Comparison of ENCODE assay signal across 7 cellular contexts in the genomic region with DNA sequence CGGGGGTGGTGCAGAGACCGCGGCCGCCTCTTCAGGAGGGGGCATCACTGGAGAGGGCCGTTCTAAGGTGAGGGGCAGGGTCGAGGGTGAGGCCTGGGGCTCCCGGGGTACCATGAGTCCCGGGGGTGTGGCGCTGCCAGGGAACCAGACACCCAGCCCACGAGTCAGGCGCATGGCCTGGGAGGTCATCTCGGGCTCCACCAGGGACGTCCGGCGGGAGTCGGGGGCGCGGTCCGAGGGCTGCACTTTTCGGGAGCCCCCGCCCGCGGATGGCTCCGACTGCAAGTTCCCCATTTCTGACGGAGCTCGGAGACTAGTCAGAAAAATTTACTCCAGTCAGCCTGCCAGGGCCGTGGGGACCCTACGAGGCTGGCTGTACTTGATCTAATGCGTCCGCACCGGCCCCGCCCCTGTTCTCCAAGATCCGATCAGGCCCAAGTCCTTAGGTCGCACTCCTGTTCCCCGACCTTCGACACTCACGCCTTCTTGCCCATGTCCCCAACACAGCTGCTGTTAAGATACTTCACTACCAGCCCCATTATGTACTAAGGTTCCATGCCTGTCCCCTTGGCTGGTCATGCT. TPM values are rescaled to one million over a fixed set of nuclear protein-coding genes. Genes with fewer than 3 reads are reported as not detected.
DNase-seq lines count a peak whose midpoint lies in the region; ATAC-seq lines count a peak whose summit lies in the region.
"Had no signal": no experiment of that assay in that cellular context is flagged by ENCODE, and none has a peak within 500 bp of the region (broad histone marks: within the 10 kb centered on the region; RNA-seq: fewer than 3 reads in every experiment).

No MANE protein-coding gene starts in this region.

- peaks cover 11% of the 10 kb centered on the region for H3K4me1 Mint-ChIP-seq in activated naive CD8-positive, alpha-beta T cell treated with anti-CD3 and anti-CD28 coated beads, Interleukin-2, amount 10 ng/mL, durations not matched to agents 7 days and 5 days
- H3K4me1 Mint-ChIP-seq in naive B cell = peaks cover 13 to 25% (median 14%) of the 10 kb centered on the region in 3 donors

- peaks cover 17% of the 10 kb centered on the region for H3K36me3 Mint-ChIP-seq in activated naive CD8-positive, alpha-beta T cell treated with anti-CD3 and anti-CD28 coated beads, Interleukin-2, amount 10 ng/mL, durations not matched to agents 7 days and 5 days
- peaks cover 7 to 31% of the 10 kb centered on the region in 2 donors for H3K36me3 Mint-ChIP-seq in naive B cell

- POLR2A ChIA-PET in activated naive CD8-positive, alpha-beta T cell treated with anti-CD3 and anti-CD28 coated beads, Interleukin-2, amount 10 ng/mL, durations not matched to agents 7 days and 5 days (lab: Charles Lee) = interaction anchor here (0.9 to 2.1 kb wide), 8 partner anchors 9 to 445 kb away, joined by 3 to 18 read pairs (median 4); a partner anchor contains a TSS

- peaks cover 36% of the 10 kb centered on the region for H3K27me3 Mint-ChIP-seq in activated naive CD8-positive, alpha-beta T cell treated with anti-CD3 and anti-CD28 coated beads, Interleukin-2, amount 10 ng/mL, durations not matched to agents 7 days and 5 days
- peaks cover 26 to 46% (median 32%) of the 10 kb centered on the region in 3 donors for H3K27me3 Mint-ChIP-seq in naive B cell

- no peaks in the 10 kb centered on the region for H3K9me3 Mint-ChIP-seq in activated naive CD8-positive, alpha-beta T cell treated with anti-CD3 and anti-CD28 coated beads, Interleukin-2, amount 10 ng/mL, durations not matched to agents 7 days and 5 days
- H3K9me3 Mint-ChIP-seq in naive B cell = peaks cover 0 to 3% (median 0%) of the 10 kb centered on the region in 7 donors

- peak; percentile 7 for ATAC-seq in GM21723 (IDR thresholded peaks at IDR 0.05; ENCODE audit: unreplicated experiment)
- no peak for ATAC-seq in activated naive CD8-positive, alpha-beta T cell treated with anti-CD3 and anti-CD28 coated beads, Interleukin-2, amount 10 ng/mL, durations not matched to agents 7 days and 5 days (ENCODE audit: low read depth)
- peak; percentile 26 to 32 for ATAC-seq in naive B cell (ENCODE audit: low read depth in 2 of 2)
- ATAC-seq in HG02970 (IDR thresholded peaks at IDR 0.05; ENCODE audit: low FRiP score, unreplicated experiment) = no peak
- no peak for ATAC-seq in GM18520 (IDR thresholded peaks at IDR 0.05; ENCODE audit: unreplicated experiment)

- no peak overlapping the region for H3K27ac Mint-ChIP-seq in activated naive CD8-positive, alpha-beta T cell treated with anti-CD3 and anti-CD28 coated beads, Interleukin-2, amount 10 ng/mL, durations not matched to agents 7 days and 5 days
- peak overlapping the region in 5 of 6 donors; percentile 50 to 90 (median 73) for H3K27ac Mint-ChIP-seq in naive B cell

- H3K4me3 Mint-ChIP-seq in activated naive CD8-positive, alpha-beta T cell treated with anti-CD3 and anti-CD28 coated beads, Interleukin-2, amount 10 ng/mL, durations not matched to agents 7 days and 5 days = peak overlapping the region; percentile 93
- H3K4me3 Mint-ChIP-seq in naive B cell = peak overlapping the region; percentile 82 to 96 (median 89)

- no peak for DNase-seq in activated naive CD8-positive, alpha-beta T cell treated with anti-CD3 and anti-CD28 coated beads, Interleukin-2, amount 10 ng/mL, durations not matched to agents 7 days and 5 days
- DNase-seq in naive B cell (peak; percentile 31), HPDE6-E6E7 (ENCODE audit: extremely low spot score) (no peak)

RNA-seq across cellular contexts. Expression of a gene that starts 0.8 kb away (rescaled TPM):
- total RNA-seq in activated naive CD8-positive, alpha-beta T cell treated with anti-CD3 and anti-CD28 coated beads, Interleukin-2, amount 10 ng/mL, durations not matched to agents 7 days and 5 days = not detected
- polyA plus RNA-seq in naive B cell (ENCODE audit: low read depth in 6 of 6) = not detected

RNA-seq across cellular contexts. Expression of a gene that starts 1.4 kb away (rescaled TPM):
- total RNA-seq in activated naive CD8-positive, alpha-beta T cell treated with anti-CD3 and anti-CD28 coated beads, Interleukin-2, amount 10 ng/mL, durations not matched to agents 7 days and 5 days = 1 to 10 TPM; 1.8 to 2.6 TPM
- not detected for polyA plus RNA-seq in naive B cell (ENCODE audit: low read depth in 6 of 6)

RNA-seq across cellular contexts. Expression of a gene that starts 12.7 kb away (rescaled TPM):
- 100 to 1,000 TPM; 127 to 131 TPM for total RNA-seq in activated naive CD8-positive, alpha-beta T cell treated with anti-CD3 and anti-CD28 coated beads, Interleukin-2, amount 10 ng/mL, durations not matched to agents 7 days and 5 days
- 100 to 1,000 TPM; 150 to 193 (median 155) TPM for polyA plus RNA-seq in naive B cell (ENCODE audit: low read depth in 6 of 6)

RNA-seq across cellular contexts. Expression of a gene that starts 15.8 kb away (rescaled TPM):
- 10 to 100 TPM; 32.5 to 37.7 TPM for total RNA-seq in activated naive CD8-positive, alpha-beta T cell treated with anti-CD3 and anti-CD28 coated beads, Interleukin-2, amount 10 ng/mL, durations not matched to agents 7 days and 5 days
- polyA plus RNA-seq in naive B cell (ENCODE audit: low read depth in 6 of 6) = 10 to 100 TPM in 5 of 6 donors, 1 to 10 TPM in 1; 3.6 to 23.8 (median 14.2) TPM

RNA-seq across cellular contexts. Expression of a gene that starts 39.0 kb away (rescaled TPM):
- total RNA-seq in activated naive CD8-positive, alpha-beta T cell treated with anti-CD3 and anti-CD28 coated beads, Interleukin-2, amount 10 ng/mL, durations not matched to agents 7 days and 5 days = under 1 TPM; 0.31 to 0.80 TPM
- under 1 TPM in 3 of 6 donors, not detected in 3; 0.27 to 0.60 (median 0.30) TPM for polyA plus RNA-seq in naive B cell (ENCODE audit: low read depth in 6 of 6)
- total RNA-seq: RPMI7951 had no signal

Comparison
In these comparisons a context has a peak if more than half of its experiments do, and no peak if none do; other contexts are left out.
1. ATAC-seq: peak in GM21723 (single experiment) and naive B cell (2 of 2); none in activated naive CD8-positive, alpha-beta T cell treated with anti-CD3 and anti-CD28 coated beads, Interleukin-2, amount 10 ng/mL, durations not matched to agents 7 days and 5 days (single experiment), HG02970 (single experiment) and GM18520 (single experiment).